ENCODE assay signal across 3 cellular contexts in the genomic region with DNA sequence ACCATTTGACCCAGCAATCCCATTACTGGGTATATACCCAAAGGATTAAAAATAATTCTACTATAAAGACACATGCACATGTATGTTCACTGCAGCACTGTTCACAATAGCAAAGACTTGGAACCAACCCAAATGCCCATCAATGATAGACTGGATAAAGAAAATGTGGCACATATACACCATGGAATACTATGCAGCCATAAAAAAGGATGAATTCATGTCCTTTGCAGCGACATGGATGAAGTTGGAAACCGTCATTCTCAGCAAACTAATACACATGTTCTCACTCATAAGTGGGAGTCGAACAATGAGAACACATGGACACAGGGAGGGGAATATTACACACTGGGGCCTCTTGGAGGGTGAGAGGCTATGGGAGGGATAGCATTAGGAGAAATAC. TPM values are rescaled to one million over a fixed set of nuclear protein-coding genes. Genes with fewer than 3 reads are reported as not detected.
DNase-seq lines count a peak whose midpoint lies in the region; ATAC-seq, FAIRE-seq and TF ChIP-seq lines count a peak whose summit lies in the region.
"Not testable (repeated sequence)": the region's sequence is repeated elsewhere in the genome, so short reads cannot be mapped to it uniquely, and the experiment has no call there.

No MANE protein-coding gene starts in this region.

- H3K36me3 ChIP-seq in HEK293 (ENCODE audit: control insufficient read depth in 2 of 2, insufficient read depth in 1 of 2, low read length in 2 of 2); K562 (ENCODE audit: control insufficient read depth, insufficient read depth, low read length): not testable (repeated sequence)

- H3K4me3 Mint-ChIP-seq in activated CD4-positive, alpha-beta T cell treated with anti-CD3 and anti-CD28 coated beads, Interleukin-2, amount 10 ng/mL, durations not matched to agents 24 days and 14 days: not testable (repeated sequence)

- in situ Hi-C loops in K562 (cut with MboI): not testable (repeated sequence)

- not testable (repeated sequence) for H3K4me1 Mint-ChIP-seq in activated CD4-positive, alpha-beta T cell treated with anti-CD3 and anti-CD28 coated beads, Interleukin-2, amount 10 ng/mL, durations not matched to agents 24 days and 14 days

- H4K20me1 ChIP-seq in K562 (replicated peaks; ENCODE audit: control insufficient read depth, insufficient read depth, low read length): not testable (repeated sequence)

- H3K27me3 ChIP-seq in K562 (ENCODE audit: control insufficient read depth in 2 of 2, insufficient read depth in 2 of 2, low read length in 2 of 2): not testable (repeated sequence)

- not testable (repeated sequence) for H3K4me3 ChIP-seq in HEK293 (ENCODE audit: low read depth, low read length); K562

- not testable (repeated sequence) for H3K9ac ChIP-seq in K562 (ENCODE audit: insufficient read depth in 1 of 2, low read depth in 2 of 2, low read length in 2 of 2)

- not testable (repeated sequence) for TF ChIP-seq EP300 in K562 (IDR thresholded peaks at IDR 0.05; ENCODE audit: low read length)

- ATAC-seq in K562: not testable (repeated sequence)

- DNase-seq in activated CD4-positive, alpha-beta T cell treated with anti-CD3 and anti-CD28 coated beads, Interleukin-2, amount 10 ng/mL, durations not matched to agents 24 days and 14 days: peak; percentile 27
- not testable (repeated sequence) for DNase-seq in K562 (ENCODE audit: extremely low read depth in 1 of 4, low spot score in 3 of 4)

- not testable (repeated sequence) for H3K27me3 Mint-ChIP-seq in activated CD4-positive, alpha-beta T cell treated with anti-CD3 and anti-CD28 coated beads, Interleukin-2, amount 10 ng/mL, durations not matched to agents 24 days and 14 days

- not testable (repeated sequence) for H3K4me2 ChIP-seq in K562 (ENCODE audit: insufficient read depth, low read length)

- H3K27ac ChIP-seq in HEK293 (ENCODE audit: extremely low read depth, low read depth, low read length); K562 (ENCODE audit: extremely low read depth, low read depth, low read length): not testable (repeated sequence)

- H3K9me3 ChIP-seq in HEK293 (ENCODE audit: control insufficient read depth, insufficient read depth, low read depth, low read length); K562 (replicated peaks; ENCODE audit: control insufficient read depth, insufficient read depth, low read depth, low read length): not testable (repeated sequence)

- WGBS in K562 (ENCODE audit: insufficient coverage, low coverage, missing lambda C conversion rate): 2% methylated on average over 3 of the region's 3 CpGs

- BruUV-seq in K562 (replicated peaks; lab: Mats Ljungman, UMichigan): not testable (repeated sequence)

- TF ChIP-seq POLR2A in K562 (conservative IDR thresholded peaks at IDR 0.05): not testable (repeated sequence)

- H3K27ac Mint-ChIP-seq in activated CD4-positive, alpha-beta T cell treated with anti-CD3 and anti-CD28 coated beads, Interleukin-2, amount 10 ng/mL, durations not matched to agents 24 days and 14 days: not testable (repeated sequence)

- not testable (repeated sequence) for H3K9me1 ChIP-seq in K562 (ENCODE audit: control insufficient read depth, insufficient read depth, low read length)

- not testable (repeated sequence) for H3K79me2 ChIP-seq in K562 (ENCODE audit: control insufficient read depth, insufficient read depth, low read length)

- not testable (repeated sequence) for H3K4me1 ChIP-seq in HEK293 (ENCODE audit: control insufficient read depth, insufficient read depth, low read length); K562 (replicated peaks in 1 of 2; ENCODE audit: control insufficient read depth in 2 of 2, insufficient read depth in 2 of 2, low read length in 2 of 2)

- not testable (repeated sequence) for TF ChIP-seq CTCF in HEK293 (tag by site-specific recombination; IDR thresholded peaks at IDR 0.05); K562 (IDR thresholded peaks at IDR 0.05 in 2 of 3, conservative IDR thresholded peaks at IDR 0.05 in 1 of 3; ENCODE audit: insufficient read depth in 2 of 3, low read depth in 1 of 3, low read length in 3 of 3)

- CTCF ChIA-PET in HEK293 (lab: Yijun Ruan, JAX): interaction anchor here (0.6 to 0.7 kb wide), 2 partner anchors 46 to 134 kb away, joined by 3 read pairs; no protein-coding TSS in a partner anchor
- CTCF ChIA-PET in K562 (lab: Yijun Ruan, JAX; ENCODE audit: low intra/inter-chr PET ratio): not testable (repeated sequence)

- POLR2A ChIA-PET in HEK293 (lab: Yijun Ruan, JAX); K562 (lab: Yijun Ruan, JAX): not testable (repeated sequence)

- intact Hi-C loops in activated CD4-positive, alpha-beta T cell treated with anti-CD3 and anti-CD28 coated beads, Interleukin-2, amount 10 ng/mL, durations not matched to agents 24 days and 14 days (cut with micrococcal nuclease); K562 (cut with micrococcal nuclease): not testable (repeated sequence)

- H2AFZ ChIP-seq in K562 (ENCODE audit: low read depth, low read length): not testable (repeated sequence)

- H3K36me3 Mint-ChIP-seq in activated CD4-positive, alpha-beta T cell treated with anti-CD3 and anti-CD28 coated beads, Interleukin-2, amount 10 ng/mL, durations not matched to agents 24 days and 14 days (ENCODE audit: low read depth): not testable (repeated sequence)

- not testable (repeated sequence) for FAIRE-seq in K562 (lab: Jason Lieb, UNC)

- not testable (repeated sequence) for H3K9me3 Mint-ChIP-seq in activated CD4-positive, alpha-beta T cell treated with anti-CD3 and anti-CD28 coated beads, Interleukin-2, amount 10 ng/mL, durations not matched to agents 24 days and 14 days

- TF ChIP-seq RAD21 in K562 (CRISPR knock-in tag; conservative IDR thresholded peaks at IDR 0.05 in 1 of 2, IDR thresholded peaks at IDR 0.05 in 1 of 2): not testable (repeated sequence)

TF ChIP-seq in HEK293, 187 proteins besides CTCF, POLR2A, EP300 and RAD21 (continues in another document):
- TF ChIP-seq ZNF146 (tag by site-specific recombination; IDR thresholded peaks at IDR 0.05): peak; percentile 82

TF ChIP-seq in K562, 482 proteins besides CTCF, POLR2A, EP300 and RAD21:
- peak; percentile 7 for TF ChIP-seq RBM25 (IDR thresholded peaks at IDR 0.05; ENCODE audit: low read depth, low read length, severe bottlenecking)

RNA-seq across cellular contexts. Expression of a gene that starts 32.8 kb away (rescaled TPM):
- total RNA-seq in activated CD4-positive, alpha-beta T cell treated with anti-CD3 and anti-CD28 coated beads, Interleukin-2, amount 10 ng/mL, durations not matched to agents 24 days and 14 days: 16.7 and 18.4 TPM in 2 replicates
- total RNA-seq in K562 (2011; cell fraction: chromatin; rRNA removed; ENCODE audit: low replicate concordance): 16.8 and 55.6 TPM in 2 replicates
- 8.3 and 12.8 TPM in 2 replicates for total RNA-seq in K562 (2011; cell fraction: nucleolus; rRNA removed)
- 27.6 and 30.7 TPM in 2 replicates for total RNA-seq in K562 (2011; cell fraction: nucleoplasm; rRNA removed)
- total RNA-seq in K562 (2014; rRNA removed) (15.0 and 16.2 TPM in 2 replicates), K562 (2014; rRNA removed; fragmentation: Illumina TruSeq; extraction: Trizol) (17.8 and 18.6 TPM in 2 replicates), K562 (2015; rRNA removed; fragmentation: Illumina TruSeq; extraction: Trizol) (17.7 and 19.8 TPM in 2 replicates), K562 (2021) (13.1 and 15.4 TPM in 2 replicates)
- polyA plus RNA-seq in K562 (2011; rRNA removed) (30.2 and 30.5 TPM in 2 replicates), K562 (2014; fragmentation: Illumina TruSeq; extraction: Trizol) (14.5 and 17.5 TPM in 2 replicates), K562 (2014; fragmentation: Nextera tagmentation; extraction: Ambion mirVana) (10 to 100 TPM in 1 of 2 experiments, 1 to 10 TPM in 1; 8.4 to 14.7 TPM), K562 (2014; rRNA removed) (20.2 and 21.4 TPM in 2 replicates)
- polyA plus RNA-seq in K562 (2011; cell fraction: cytosol; rRNA removed): 6.7 and 14.4 TPM in 2 replicates
- 44.3 and 58.3 TPM in 2 replicates for polyA plus RNA-seq in K562 (2011; cell fraction: nucleus; rRNA removed)
- 16.7 and 17.2 TPM in 2 replicates for polyA plus RNA-seq in K562 (2012)
- 25.3 and 33.9 TPM in 2 replicates for polyA minus RNA-seq in K562 (2011; rRNA and poly(A)+ RNA removed)
- polyA minus RNA-seq in K562 (2011; cell fraction: cytosol; rRNA and poly(A)+ RNA removed): 8.8 and 9.2 TPM in 2 replicates
- polyA minus RNA-seq in K562 (2011; cell fraction: nucleus; rRNA and poly(A)+ RNA removed): 32.4 and 56.0 TPM in 2 replicates
